Comparison of ENCODE assay signal across 11 cellular contexts in the genomic region with DNA sequence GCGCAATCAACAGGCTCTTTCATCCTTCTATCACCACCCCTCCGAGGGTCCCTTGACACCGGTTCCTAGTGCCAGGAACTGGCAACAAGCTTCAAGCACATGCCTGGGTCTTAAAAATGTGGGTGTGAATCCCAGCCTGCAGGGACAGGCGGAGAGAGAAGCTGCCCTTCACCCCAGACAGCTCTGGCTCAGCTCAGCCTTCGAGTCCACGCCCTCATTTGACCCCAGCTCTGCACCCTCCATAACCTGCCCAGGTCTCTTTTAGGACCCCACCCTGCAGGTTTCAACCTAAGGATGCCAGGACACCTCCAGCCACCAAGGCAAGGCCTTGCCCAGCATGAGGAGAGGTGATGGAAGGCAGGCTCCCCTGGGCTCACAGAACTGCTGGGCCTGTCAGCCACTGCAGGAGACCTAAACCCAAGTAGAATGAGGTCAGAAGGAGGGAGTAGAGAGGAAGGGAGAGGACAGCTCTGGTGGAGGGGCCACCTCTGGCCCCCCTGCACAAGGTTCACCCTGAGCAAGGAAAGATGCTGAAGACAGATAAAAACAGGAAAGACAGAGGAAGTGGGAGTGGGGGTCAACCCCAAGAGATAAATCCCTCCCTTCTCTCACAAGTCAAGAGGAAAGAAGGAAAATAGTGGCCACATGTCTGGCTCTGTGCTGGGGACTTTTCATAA. TPM values are rescaled to one million over a fixed set of nuclear protein-coding genes. Genes with fewer than 3 reads are reported as not detected.
DNase-seq lines count a peak whose midpoint lies in the region; ATAC-seq and TF ChIP-seq lines count a peak whose summit lies in the region.
"Had no signal": no experiment of that assay in that cellular context is flagged by ENCODE, and none has a peak within 500 bp of the region (broad histone marks: within the 10 kb centered on the region; RNA-seq: fewer than 3 reads in every experiment).

No MANE protein-coding gene starts in this region.

- H3K9ac ChIP-seq in stomach smooth muscle (ENCODE audit: low read length in 2 of 2): peak overlapping the region; percentile 25 to 42

- peaks cover 0 to 5% of the 10 kb centered on the region in 2 donors for H3K9me3 Mint-ChIP-seq in activated naive CD4-positive, alpha-beta T cell treated with anti-CD3 and anti-CD28 coated beads, Interleukin-2, amount 50 U/mL, for 72 hours

- H3K36me3 Mint-ChIP-seq in activated naive CD4-positive, alpha-beta T cell treated with anti-CD3 and anti-CD28 coated beads, Interleukin-2, amount 50 U/mL, for 72 hours: peaks cover 6% of the 10 kb centered on the region in 2 donors

- peaks cover 0 to 32% of the 10 kb centered on the region in 2 donors for H3K27me3 ChIP-seq in left lung
- H3K27me3 ChIP-seq in stomach smooth muscle (ENCODE audit: control insufficient read depth in 1 of 2, insufficient read depth in 2 of 2, low read length in 2 of 2): no peaks in the 10 kb centered on the region

- TF ChIP-seq CTCF in left lung (IDR thresholded peaks at IDR 0.05): no peak

- H3K36me3 ChIP-seq in left lung (no peaks in the 10 kb centered on the region), stomach smooth muscle (ENCODE audit: control insufficient read depth in 2 of 2, insufficient read depth in 2 of 2, low read length in 2 of 2) (peaks cover 0 to 6% of the 10 kb centered on the region in 2 donors)

- H3K9me3 ChIP-seq in left lung (no peaks in the 10 kb centered on the region), stomach smooth muscle (ENCODE audit: control insufficient read depth in 2 of 2, low read length in 2 of 2) (no peaks in the 10 kb centered on the region)

- H3K4me3 ChIP-seq in left lung (no peak overlapping the region), stomach smooth muscle (ENCODE audit: low read length in 2 of 2) (peak overlapping the region in 1 of 2 donors; percentile 54)

- peaks cover 31 to 83% of the 10 kb centered on the region in 2 donors for H3K4me1 ChIP-seq in left lung
- peaks cover 70% of the 10 kb centered on the region for H3K4me1 ChIP-seq in stomach smooth muscle (ENCODE audit: control insufficient read depth, insufficient read depth, low read length)

- intact Hi-C loops in left lung (cut with DNase I): no loop called here

- peak overlapping the region; percentile 39 to 42 for H3K27ac Mint-ChIP-seq in activated naive CD4-positive, alpha-beta T cell treated with anti-CD3 and anti-CD28 coated beads, Interleukin-2, amount 50 U/mL, for 72 hours

- no peak for ATAC-seq in activated naive CD4-positive, alpha-beta T cell treated with anti-CD3 and anti-CD28 coated beads, Interleukin-2, amount 50 U/mL, for 72 hours
- ATAC-seq in left lung (no peak), GM18861 (IDR thresholded peaks at IDR 0.05; ENCODE audit: unreplicated experiment) (no peak)

- H3K27ac ChIP-seq in left lung (peak overlapping the region; percentile 39 to 46), stomach smooth muscle (ENCODE audit: low read length) (peak overlapping the region; percentile 92)
- H3K27ac ChIP-seq: 22Rv1 had no signal

- DNase-seq in NCI-H524 (lab: John Stamatoyannopoulos, UW): peak; percentile 21 to 52
- no peak for DNase-seq in NCI-H524 treated with DMSO at 0.1 percent for 48 hours (lab: John Stamatoyannopoulos, UW)
- no peak for DNase-seq in activated naive CD4-positive, alpha-beta T cell treated with anti-CD3 and anti-CD28 coated beads, Interleukin-2, amount 50 U/mL, for 72 hours (ENCODE audit: low spot score in 2 of 2)
- DNase-seq in left lung: no peak
- DNase-seq in DMS53 treated with DMSO at 0.1 percent for 48 hours (lab: John Stamatoyannopoulos, UW; ENCODE audit: unreplicated experiment): no peak
- no peak for DNase-seq in DMS 273 treated with DMSO at 0.1 percent for 48 hours (lab: John Stamatoyannopoulos, UW)
- DNase-seq: KG1 had no signal

RNA-seq across cellular contexts. Expression of a gene that starts 2.6 kb away (rescaled TPM):
- total RNA-seq in activated naive CD4-positive, alpha-beta T cell treated with anti-CD3 and anti-CD28 coated beads, Interleukin-2, amount 50 U/mL, for 72 hours: under 1 TPM; 0.27 to 0.78 TPM
- 10 to 100 TPM; 22.3 to 37.0 TPM for total RNA-seq in left lung

RNA-seq across cellular contexts. Expression of a gene that starts 50.3 kb away (rescaled TPM):
- not detected for total RNA-seq in activated naive CD4-positive, alpha-beta T cell treated with anti-CD3 and anti-CD28 coated beads, Interleukin-2, amount 50 U/mL, for 72 hours
- total RNA-seq in left lung: not detected
- total RNA-seq: H4 had no signal

Comparison
In these comparisons a context has a peak if more than half of its experiments do, and no peak if none do; other contexts are left out.
1. DNase-seq: peak in NCI-H524 (2 of 2); none in NCI-H524 treated with DMSO at 0.1 percent for 48 hours (single experiment), activated naive CD4-positive, alpha-beta T cell treated with anti-CD3 and anti-CD28 coated beads, Interleukin-2, amount 50 U/mL, for 72 hours (0 of 2), left lung (0 of 2), DMS53 treated with DMSO at 0.1 percent for 48 hours (single experiment) and DMS 273 treated with DMSO at 0.1 percent for 48 hours (single experiment).
2. RNA of a gene that starts 2.6 kb away (total RNA-seq): 22.3 to 37.0 TPM in left lung; 0.27 to 0.78 TPM in activated naive CD4-positive, alpha-beta T cell treated with anti-CD3 and anti-CD28 coated beads, Interleukin-2, amount 50 U/mL, for 72 hours; every median in the first group is over 10 times any median in the second.